Comparison of ENCODE assay signal across 29 cellular contexts in genomic region chr12:76787689-76788088, GRCh38.
"Had no signal": no experiment of that assay in that cellular context is flagged by ENCODE, and none has a peak within 500 bp of the region (broad histone marks: within the 10 kb centered on the region; RNA-seq: fewer than 3 reads in every experiment).

No MANE protein-coding gene starts in this region.

- H3K27ac Mint-ChIP-seq: immature natural killer cell; mesothelial cell of epicardium; natural killer cell; nephron progenitor cell; neural progenitor cell; stimulated activated memory B cell treated with anti-CD40 and anti-IgM and Interleukin-4, amounts not matched to agents 10 μg/mL and 1 μg/mL and 100 μg/mL, for 72 hours; stimulated activated naive CD8-positive, alpha-beta T cell treated with anti-CD3 and anti-CD28 coated beads, Interleukin-15, amount 100 ng/mL, for 72 hours; type B pancreatic cell had no signal

- H3K36me3 ChIP-seq: left lung, lower lobe of right lung, pancreas, prostate gland, sigmoid colon, tibial nerve, vagina had no signal

- H3K36me3 Mint-ChIP-seq: immature natural killer cell, natural killer cell had no signal

- H3K4me1 ChIP-seq: prostate gland had no signal

- H3K27me3 ChIP-seq: left lung, neural progenitor cell, pancreas, sigmoid colon, spleen, tibial nerve, vagina had no signal

- H3K9me3 ChIP-seq: left lung, lower lobe of right lung, pancreas, prostate gland, sigmoid colon, tibial nerve, vagina had no signal

- H3K4me3 Mint-ChIP-seq: immature natural killer cell; mesothelial cell of epicardium; naive B cell; natural killer cell; nephron progenitor cell; neural progenitor cell; stimulated activated memory B cell treated with anti-CD40 and anti-IgM and Interleukin-4, amounts not matched to agents 10 μg/mL and 1 μg/mL and 100 μg/mL, for 72 hours; stimulated activated naive CD8-positive, alpha-beta T cell treated with anti-CD3 and anti-CD28 coated beads, Interleukin-15, amount 100 ng/mL, for 72 hours; type B pancreatic cell had no signal

- DNase-seq: hypothalamus; immature natural killer cell; kidney; left colon; left lung; lower lobe of right lung; mammary epithelial cell; mesendoderm; naive B cell; natural killer cell; nephron progenitor cell; pancreas; posterior cingulate gyrus; retina; right cardiac atrium; sigmoid colon; small intestine; spleen; stimulated activated CD4-positive, alpha-beta T cell treated with anti-CD3 and anti-CD28 coated beads, Interleukin-4, amount 100 ng/mL, for 24 hours; stimulated activated naive CD4-positive, alpha-beta T cell treated with Interleukin-2 at 50 U/mL for 16 hours; stimulated activated naive CD8-positive, alpha-beta T cell treated with anti-CD3 and anti-CD28 coated beads, Interleukin-15, amount 100 ng/mL, for 72 hours; substantia nigra had no signal

- ATAC-seq: left colon; left lung; lower lobe of right lung; natural killer cell; pancreas; right cardiac atrium; stimulated activated memory B cell treated with anti-CD40 and anti-IgM and Interleukin-4, amounts not matched to agents 10 μg/mL and 1 μg/mL and 100 μg/mL, for 72 hours; stimulated activated naive CD8-positive, alpha-beta T cell treated with anti-CD3 and anti-CD28 coated beads, Interleukin-15, amount 100 ng/mL, for 72 hours had no signal

- H3K9me3 Mint-ChIP-seq: immature natural killer cell, natural killer cell had no signal

- H3K27ac ChIP-seq: left lung, lower lobe of right lung, neural progenitor cell, pancreas, prostate gland, sigmoid colon, spleen, tibial nerve, vagina had no signal

- H3K27me3 Mint-ChIP-seq: naive B cell; stimulated activated memory B cell treated with anti-CD40 and anti-IgM and Interleukin-4, amounts not matched to agents 10 μg/mL and 1 μg/mL and 100 μg/mL, for 72 hours; stimulated activated naive CD8-positive, alpha-beta T cell treated with anti-CD3 and anti-CD28 coated beads, Interleukin-15, amount 100 ng/mL, for 72 hours; type B pancreatic cell had no signal

- H3K4me3 ChIP-seq: left lung, lower lobe of right lung, neural progenitor cell, pancreas, prostate gland, sigmoid colon, spleen, tibial nerve, vagina had no signal
